ENCODE assay signal across 9 cellular contexts in genomic region chr1:59672851-59673574, GRCh38.
DNase-seq lines count a peak whose midpoint lies in the region; ATAC-seq and TF ChIP-seq lines count a peak whose summit lies in the region.
"Had no signal": no experiment of that assay in that cellular context is flagged by ENCODE, and none has a peak within 500 bp of the region (broad histone marks: within the 10 kb centered on the region; RNA-seq: fewer than 3 reads in every experiment).

No MANE protein-coding gene starts in this region.

- H4K20me1 ChIP-seq in osteoblast (ENCODE audit: insufficient read depth, low read length) = no peaks in the 10 kb centered on the region

- H3K4me3 Mint-ChIP-seq in activated naive CD4-positive, alpha-beta T cell treated with anti-CD3 and anti-CD28 coated beads, Interleukin-2, amount 10 ng/mL, durations not matched to agents 7 days and 5 days = no peak overlapping the region
- H3K4me3 Mint-ChIP-seq: IgD-negative memory B cell had no signal

- TF ChIP-seq POLR2A in NB4 (IDR thresholded peaks at IDR 0.05; ENCODE audit: extremely low read depth, insufficient read length) = no peak

- WGBS in esophagus, 2 donors = 54 to 60% methylated on average over 6 to 7 of the region's 7 CpGs

- H3K27me3 Mint-ChIP-seq in activated naive CD4-positive, alpha-beta T cell treated with anti-CD3 and anti-CD28 coated beads, Interleukin-2, amount 10 ng/mL, durations not matched to agents 7 days and 5 days = no peaks in the 10 kb centered on the region
- H3K27me3 Mint-ChIP-seq: IgD-negative memory B cell had no signal

- H3K27ac Mint-ChIP-seq in activated naive CD4-positive, alpha-beta T cell treated with anti-CD3 and anti-CD28 coated beads, Interleukin-2, amount 10 ng/mL, durations not matched to agents 7 days and 5 days = no peak overlapping the region

- no peak overlapping the region for H3K4me2 ChIP-seq in osteoblast (ENCODE audit: insufficient read depth, low read length)

- H3K27ac ChIP-seq in esophagus (ENCODE audit: low read depth in 2 of 2, low read length in 1 of 2) = peak overlapping the region; percentile 94
- H3K27ac ChIP-seq in osteoblast (ENCODE audit: low read depth, low read length) = no peak overlapping the region

- DNase-seq in Ammon's horn (ENCODE audit: low spot score) (peak; percentile 67), NB4 (ENCODE audit: low read depth) (peak; percentile 51), osteoblast (ENCODE audit: insufficient read length, low spot score, missing footprints) (peak; percentile 83), mesenteric fat pad (ENCODE audit: low spot score) (no peak), mucosa of gallbladder (ENCODE audit: low spot score) (no peak)
- DNase-seq in activated naive CD4-positive, alpha-beta T cell treated with anti-CD3 and anti-CD28 coated beads, Interleukin-2, amount 10 ng/mL, durations not matched to agents 7 days and 5 days = no peak

- CTCF ChIA-PET in activated naive CD4-positive, alpha-beta T cell treated with anti-CD3 and anti-CD28 coated beads, Interleukin-2, amount 10 ng/mL, durations not matched to agents 7 days and 5 days (lab: Charles Lee) = no interaction called here

- ATAC-seq in HG02678 (IDR thresholded peaks at IDR 0.05; ENCODE audit: unreplicated experiment) = no peak

- H2AFZ ChIP-seq in osteoblast (ENCODE audit: low read length) = no peak overlapping the region

- H3K27me3 ChIP-seq in esophagus (ENCODE audit: control insufficient read depth in 1 of 2, insufficient read depth in 2 of 2, low read length in 2 of 2) (no peaks in the 10 kb centered on the region), osteoblast (ENCODE audit: insufficient read depth, low read length) (no peaks in the 10 kb centered on the region)

- no peaks in the 10 kb centered on the region for H3K9me3 Mint-ChIP-seq in activated naive CD4-positive, alpha-beta T cell treated with anti-CD3 and anti-CD28 coated beads, Interleukin-2, amount 10 ng/mL, durations not matched to agents 7 days and 5 days
- H3K9me3 Mint-ChIP-seq: IgD-negative memory B cell had no signal

- no peaks in the 10 kb centered on the region for H3K4me1 Mint-ChIP-seq in activated naive CD4-positive, alpha-beta T cell treated with anti-CD3 and anti-CD28 coated beads, Interleukin-2, amount 10 ng/mL, durations not matched to agents 7 days and 5 days

- no peaks in the 10 kb centered on the region for H3K36me3 ChIP-seq in esophagus (ENCODE audit: control insufficient read depth in 2 of 2, insufficient read depth in 2 of 2, low read length in 1 of 2)
- no peaks in the 10 kb centered on the region for H3K36me3 ChIP-seq in osteoblast (ENCODE audit: insufficient read depth, low read length)

- no peaks in the 10 kb centered on the region for H3K36me3 Mint-ChIP-seq in activated naive CD4-positive, alpha-beta T cell treated with anti-CD3 and anti-CD28 coated beads, Interleukin-2, amount 10 ng/mL, durations not matched to agents 7 days and 5 days
- H3K36me3 Mint-ChIP-seq: IgD-negative memory B cell had no signal

- H3K4me3 ChIP-seq in NB4 (ENCODE audit: low read depth, low read length) (no peak overlapping the region), esophagus (ENCODE audit: low read depth in 1 of 2, low read length in 2 of 2) (no peak overlapping the region), osteoblast (ENCODE audit: insufficient read depth, low read length) (no peak overlapping the region)

- H3K4me1 ChIP-seq in esophagus (ENCODE audit: control insufficient read depth in 2 of 2, insufficient read depth in 2 of 2, low read length in 1 of 2) = peaks cover 3 to 5% of the 10 kb centered on the region in 2 donors
- peaks cover 14% of the 10 kb centered on the region for H3K4me1 ChIP-seq in osteoblast (ENCODE audit: insufficient read depth, low read length)

- no peak for TF ChIP-seq CTCF in NB4 (IDR thresholded peaks at IDR 0.05; ENCODE audit: low read depth, low read length)
- TF ChIP-seq CTCF in osteoblast (IDR thresholded peaks at IDR 0.05; ENCODE audit: extremely low read depth, low read depth, low read length) = no peak

- H3K9me3 ChIP-seq in esophagus (ENCODE audit: control insufficient read depth in 2 of 2, insufficient read depth in 1 of 2, low read depth in 1 of 2, low read length in 1 of 2) (no peaks in the 10 kb centered on the region), osteoblast (ENCODE audit: low read depth, low read length) (peaks cover 8% of the 10 kb centered on the region)

- H3K79me2 ChIP-seq in osteoblast (ENCODE audit: insufficient read depth, low read length) = no peaks in the 10 kb centered on the region

Comparison
In these comparisons a context has a peak if more than half of its experiments do, and no peak if none do; other contexts are left out.
1. DNase-seq: peak in Ammon's horn (single experiment), NB4 (single experiment) and osteoblast (single experiment); none in activated naive CD4-positive, alpha-beta T cell treated with anti-CD3 and anti-CD28 coated beads, Interleukin-2, amount 10 ng/mL, durations not matched to agents 7 days and 5 days (single experiment), mesenteric fat pad (single experiment) and mucosa of gallbladder (single experiment).